17 cellular contexts compared by ENCODE assay signal in the genomic region with DNA sequence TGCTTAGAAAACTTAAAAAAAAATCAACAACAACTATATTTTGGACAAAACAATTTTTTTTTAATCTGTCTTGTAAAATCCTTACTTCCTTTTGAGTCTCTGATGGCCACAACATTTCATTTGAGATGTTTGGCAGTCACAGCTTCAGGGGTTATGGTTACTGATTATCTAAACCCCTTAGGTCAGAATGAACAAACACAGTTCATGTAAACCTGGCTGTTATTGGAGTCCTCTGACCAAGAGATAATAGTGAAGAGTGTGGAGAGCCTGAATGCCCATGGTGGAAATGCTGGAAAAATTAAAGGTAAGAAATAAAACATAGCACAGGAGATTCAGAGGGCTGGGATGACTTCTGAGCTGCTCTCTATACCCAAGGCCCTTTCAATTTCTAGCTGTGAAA. TPM values are rescaled to one million over a fixed set of nuclear protein-coding genes. Genes with fewer than 3 reads are reported as not detected.
DNase-seq lines count a peak whose midpoint lies in the region; ATAC-seq and TF ChIP-seq lines count a peak whose summit lies in the region.
"Had no signal": no experiment of that assay in that cellular context is flagged by ENCODE, and none has a peak within 500 bp of the region (broad histone marks: within the 10 kb centered on the region; RNA-seq: fewer than 3 reads in every experiment).

No MANE protein-coding gene starts in this region.

- H3K27me3 Mint-ChIP-seq in activated naive CD8-positive, alpha-beta T cell = no peaks in the 10 kb centered on the region
- H3K27me3 Mint-ChIP-seq in activated naive CD8-positive, alpha-beta T cell treated with anti-CD3 and anti-CD28 coated beads for 36 hours = no peaks in the 10 kb centered on the region
- no peaks in the 10 kb centered on the region for H3K27me3 Mint-ChIP-seq in Calu3 (ENCODE audit: unreplicated experiment)
- H3K27me3 Mint-ChIP-seq: B cell had no signal

- intact Hi-C loops in Calu3 (cut with micrococcal nuclease; ENCODE audit: unreplicated experiment) = no loop called here

- no peak for TF ChIP-seq CTCF in Calu3 (IDR thresholded peaks at IDR 0.05; ENCODE audit: unreplicated experiment)

- peaks cover 13% of the 10 kb centered on the region for H3K36me3 Mint-ChIP-seq in activated naive CD8-positive, alpha-beta T cell
- H3K36me3 Mint-ChIP-seq in activated naive CD8-positive, alpha-beta T cell treated with anti-CD3 and anti-CD28 coated beads for 36 hours = peaks cover 12% of the 10 kb centered on the region
- peaks cover 69% of the 10 kb centered on the region for H3K36me3 Mint-ChIP-seq in stimulated activated effector memory CD8-positive, alpha-beta T cell treated with anti-CD3 and anti-CD28 coated beads, Interleukin-12 subunit alpha, Interleukin-12 subunit beta, amount 100 ng/mL, for 72 hours
- no peaks in the 10 kb centered on the region for H3K36me3 Mint-ChIP-seq in Calu3 (ENCODE audit: insufficient read depth, unreplicated experiment)

- ATAC-seq in left lobe of liver = peak; percentile 91
- no peak for ATAC-seq in stimulated activated effector memory CD8-positive, alpha-beta T cell treated with anti-CD3 and anti-CD28 coated beads, Interleukin-12 subunit alpha, Interleukin-12 subunit beta, amount 100 ng/mL, for 72 hours

- no peak for DNase-seq in activated naive CD8-positive, alpha-beta T cell treated with anti-CD3 and anti-CD28 coated beads for 36 hours
- DNase-seq in HuH-7.5 (ENCODE audit: low spot score) = peak; percentile 68
- DNase-seq in left lobe of liver (ENCODE audit: low spot score) = no peak
- DNase-seq in stimulated activated effector memory CD8-positive, alpha-beta T cell treated with anti-CD3 and anti-CD28 coated beads, Interleukin-12 subunit alpha, Interleukin-12 subunit beta, amount 100 ng/mL, for 72 hours (ENCODE audit: low spot score in 2 of 2) = no peak
- DNase-seq in germinal center (ENCODE audit: low spot score) = no peak
- DNase-seq in Calu3 = no peak
- DNase-seq in amygdala (lab: John Stamatoyannopoulos, UW) = no peak
- DNase-seq: HFFc6, NCI-H1694, NCI-H2081 treated with DMSO at 0.1 percent for 48 hours, Right ventricle myocardium superior had no signal

- H3K9me3 Mint-ChIP-seq in activated naive CD8-positive, alpha-beta T cell (ENCODE audit: low read depth) = no peaks in the 10 kb centered on the region
- no peaks in the 10 kb centered on the region for H3K9me3 Mint-ChIP-seq in activated naive CD8-positive, alpha-beta T cell treated with anti-CD3 and anti-CD28 coated beads for 36 hours
- H3K9me3 Mint-ChIP-seq in stimulated activated effector memory CD8-positive, alpha-beta T cell treated with anti-CD3 and anti-CD28 coated beads, Interleukin-12 subunit alpha, Interleukin-12 subunit beta, amount 100 ng/mL, for 72 hours = no peaks in the 10 kb centered on the region
- H3K9me3 Mint-ChIP-seq in Calu3 (ENCODE audit: low read depth, unreplicated experiment) = no peaks in the 10 kb centered on the region
- H3K9me3 Mint-ChIP-seq: HFFc6 had no signal

- no TSS peak for BruUV-seq in Calu3 (replicated peaks; lab: Mats Ljungman, UMichigan)

- H3K4me3 Mint-ChIP-seq in activated naive CD8-positive, alpha-beta T cell = no peak overlapping the region
- no peak overlapping the region for H3K4me3 Mint-ChIP-seq in activated naive CD8-positive, alpha-beta T cell treated with anti-CD3 and anti-CD28 coated beads for 36 hours
- H3K4me3 Mint-ChIP-seq in stimulated activated effector memory CD8-positive, alpha-beta T cell treated with anti-CD3 and anti-CD28 coated beads, Interleukin-12 subunit alpha, Interleukin-12 subunit beta, amount 100 ng/mL, for 72 hours = no peak overlapping the region
- no peak overlapping the region for H3K4me3 Mint-ChIP-seq in Calu3 (ENCODE audit: low read depth, unreplicated experiment)
- H3K4me3 Mint-ChIP-seq: B cell, HFFc6 had no signal

- peak overlapping the region; percentile 59 for H3K27ac Mint-ChIP-seq in activated naive CD8-positive, alpha-beta T cell
- H3K27ac Mint-ChIP-seq in activated naive CD8-positive, alpha-beta T cell treated with anti-CD3 and anti-CD28 coated beads for 36 hours = no peak overlapping the region
- H3K27ac Mint-ChIP-seq in stimulated activated effector memory CD8-positive, alpha-beta T cell treated with anti-CD3 and anti-CD28 coated beads, Interleukin-12 subunit alpha, Interleukin-12 subunit beta, amount 100 ng/mL, for 72 hours = peak overlapping the region; percentile 5
- H3K27ac Mint-ChIP-seq in Calu3 (ENCODE audit: unreplicated experiment) = no peak overlapping the region
- H3K27ac Mint-ChIP-seq: B cell, HFFc6 had no signal

- CTCF ChIA-PET in Calu3 (lab: Charles Lee) = interaction anchor here (1.0 kb wide), 1 partner anchor 9 kb away, joined by 3 read pairs; no protein-coding TSS in a partner anchor

- peaks cover 11% of the 10 kb centered on the region for H3K4me1 Mint-ChIP-seq in activated naive CD8-positive, alpha-beta T cell (ENCODE audit: low read depth)
- peaks cover 12% of the 10 kb centered on the region for H3K4me1 Mint-ChIP-seq in activated naive CD8-positive, alpha-beta T cell treated with anti-CD3 and anti-CD28 coated beads for 36 hours
- peaks cover 16% of the 10 kb centered on the region for H3K4me1 Mint-ChIP-seq in stimulated activated effector memory CD8-positive, alpha-beta T cell treated with anti-CD3 and anti-CD28 coated beads, Interleukin-12 subunit alpha, Interleukin-12 subunit beta, amount 100 ng/mL, for 72 hours
- H3K4me1 Mint-ChIP-seq in Calu3 (ENCODE audit: low read depth, unreplicated experiment) = peaks cover 7% of the 10 kb centered on the region
- H3K4me1 Mint-ChIP-seq: B cell had no signal

RNA-seq across cellular contexts. Expression of gene TMX4, which starts 38.2 kb away (rescaled TPM):
- 10 to 100 TPM; 23.6 to 26.2 TPM for total RNA-seq in activated naive CD8-positive, alpha-beta T cell treated with anti-CD3 and anti-CD28 coated beads for 36 hours
- total RNA-seq in left lobe of liver (30.5 TPM), Calu3 (2022) (16.3 and 21.2 TPM in 2 replicates)

RNA-seq across cellular contexts. Expression of gene HAO1, which starts 41.1 kb away (rescaled TPM):
- total RNA-seq in activated naive CD8-positive, alpha-beta T cell treated with anti-CD3 and anti-CD28 coated beads for 36 hours = not detected
- 224 TPM for total RNA-seq in left lobe of liver
- total RNA-seq in Calu3 (2022) = not detected in 2 replicates
- total RNA-seq: B cell, Caco-2, H4, HFFc6, K562, OCI-LY7, Right ventricle myocardium superior had no signal

Comparison
In these comparisons a context has a peak if more than half of its experiments do, and no peak if none do; other contexts are left out.
1. H3K27ac Mint-ChIP-seq: peak in activated naive CD8-positive, alpha-beta T cell (single experiment) and stimulated activated effector memory CD8-positive, alpha-beta T cell treated with anti-CD3 and anti-CD28 coated beads, Interleukin-12 subunit alpha, Interleukin-12 subunit beta, amount 100 ng/mL, for 72 hours (single experiment); none in activated naive CD8-positive, alpha-beta T cell treated with anti-CD3 and anti-CD28 coated beads for 36 hours (single experiment) and Calu3 (single experiment).
2. RNA of gene HAO1, which starts 41.1 kb away (total RNA-seq): 224 TPM in left lobe of liver (single experiment); not detected in activated naive CD8-positive, alpha-beta T cell treated with anti-CD3 and anti-CD28 coated beads for 36 hours and not detected in Calu3; every median in the first group is over 100 times any median in the second.